ENCODE assay signal across 8 cellular contexts in genomic region chr19:42254083-42254849, GRCh38. TPM values are rescaled to one million over a fixed set of nuclear protein-coding genes. Genes with fewer than 3 reads are reported as not detected.
A peak's percentile ranks its signal among the peaks of the same experiment; 100 is the strongest.
DNase-seq lines count a peak whose midpoint lies in the region; ATAC-seq and TF ChIP-seq lines count a peak whose summit lies in the region.

No MANE protein-coding gene starts in this region.

- H3K36me3 ChIP-seq in right lobe of liver, result peaks cover 0 to 6% (median under 1%) of the 10 kb centered on the region in 4 donors

- peaks cover 13% of the 10 kb centered on the region for H3K36me3 Mint-ChIP-seq in activated CD4-positive, alpha-beta T cell treated with anti-CD3 and anti-CD28 coated beads, Interleukin-2, amount 10 ng/mL, durations not matched to agents 24 days and 14 days (ENCODE audit: low read depth)
- peaks cover 34% of the 10 kb centered on the region for H3K36me3 Mint-ChIP-seq in dendritic cell treated with granulocyte-macrophage colony-stimulating factor and Interleukin-4, amounts not matched to agents 40 ng/mL and 50 ng/mL, for 4 days (ENCODE audit: low read depth)

- peak overlapping the region; percentile 81 for H3K27ac Mint-ChIP-seq in activated CD4-positive, alpha-beta T cell treated with anti-CD3 and anti-CD28 coated beads, Interleukin-2, amount 10 ng/mL, durations not matched to agents 24 days and 14 days
- H3K27ac Mint-ChIP-seq in dendritic cell treated with granulocyte-macrophage colony-stimulating factor and Interleukin-4, amounts not matched to agents 40 ng/mL and 50 ng/mL, for 4 days, result peak overlapping the region; percentile 88

- no peaks in the 10 kb centered on the region for H3K27me3 ChIP-seq in right lobe of liver

- 0% methylated on average over 9 of the region's 70 CpGs for WGBS in right lobe of liver (ENCODE audit: insufficient coverage, low coverage, low lambda C conversion rate, missing lambda C conversion rate)

- H3K9me3 Mint-ChIP-seq in activated CD4-positive, alpha-beta T cell treated with anti-CD3 and anti-CD28 coated beads, Interleukin-2, amount 10 ng/mL, durations not matched to agents 24 days and 14 days, result no peaks in the 10 kb centered on the region
- H3K9me3 Mint-ChIP-seq in dendritic cell treated with granulocyte-macrophage colony-stimulating factor and Interleukin-4, amounts not matched to agents 40 ng/mL and 50 ng/mL, for 4 days, result no peaks in the 10 kb centered on the region

- peaks cover 0 to 26% (median 5%) of the 10 kb centered on the region in 4 donors for H3K4me1 ChIP-seq in right lobe of liver

- peak overlapping the region; percentile 97 to 99 (median 99) for H3K27ac ChIP-seq in right lobe of liver

- peak in 1 of 4 donors; percentile 8 for TF ChIP-seq CTCF in right lobe of liver (IDR thresholded peaks at IDR 0.05)

- TF ChIP-seq POLR2A in right lobe of liver (IDR thresholded peaks at IDR 0.05), result no peak

- no peaks in the 10 kb centered on the region for H3K9me3 ChIP-seq in right lobe of liver

- peak overlapping the region; percentile 78 for H3K4me3 Mint-ChIP-seq in activated CD4-positive, alpha-beta T cell treated with anti-CD3 and anti-CD28 coated beads, Interleukin-2, amount 10 ng/mL, durations not matched to agents 24 days and 14 days
- peak overlapping the region; percentile 88 for H3K4me3 Mint-ChIP-seq in dendritic cell treated with granulocyte-macrophage colony-stimulating factor and Interleukin-4, amounts not matched to agents 40 ng/mL and 50 ng/mL, for 4 days

- ATAC-seq in GM19395 (IDR thresholded peaks at IDR 0.05; ENCODE audit: unreplicated experiment) (peak; percentile 18), right lobe of liver (peak; percentile 32 to 65 (median 46)), GM21367 (IDR thresholded peaks at IDR 0.05; ENCODE audit: unreplicated experiment) (no peak)

- peak overlapping the region; percentile 86 to 99 (median 98) for H3K4me3 ChIP-seq in right lobe of liver

- H3K4me1 Mint-ChIP-seq in activated CD4-positive, alpha-beta T cell treated with anti-CD3 and anti-CD28 coated beads, Interleukin-2, amount 10 ng/mL, durations not matched to agents 24 days and 14 days, result peaks cover 20% of the 10 kb centered on the region
- peaks cover 51% of the 10 kb centered on the region for H3K4me1 Mint-ChIP-seq in dendritic cell treated with granulocyte-macrophage colony-stimulating factor and Interleukin-4, amounts not matched to agents 40 ng/mL and 50 ng/mL, for 4 days (ENCODE audit: low read depth)

- DNase-seq in AG20443 (ENCODE audit: low spot score) (peak; percentile 37), NCI-H1105 (lab: John Stamatoyannopoulos, UW) (peak; percentile 28), right lobe of liver (peak; percentile 84 to 86 (median 85))
- DNase-seq in activated CD4-positive, alpha-beta T cell treated with anti-CD3 and anti-CD28 coated beads, Interleukin-2, amount 10 ng/mL, durations not matched to agents 24 days and 14 days, result peak; percentile 93
- DNase-seq in stimulated activated CD4-positive, alpha-beta T cell treated with anti-CD3 and anti-CD28 coated beads, Interleukin-4, amount 100 ng/mL, for 48 hours (ENCODE audit: low read depth in 2 of 2), result peak; percentile 63 to 74

- peaks cover 10% of the 10 kb centered on the region for H3K27me3 Mint-ChIP-seq in activated CD4-positive, alpha-beta T cell treated with anti-CD3 and anti-CD28 coated beads, Interleukin-2, amount 10 ng/mL, durations not matched to agents 24 days and 14 days
- H3K27me3 Mint-ChIP-seq in dendritic cell treated with granulocyte-macrophage colony-stimulating factor and Interleukin-4, amounts not matched to agents 40 ng/mL and 50 ng/mL, for 4 days, result peaks cover 20% of the 10 kb centered on the region

- intact Hi-C loops in activated CD4-positive, alpha-beta T cell treated with anti-CD3 and anti-CD28 coated beads, Interleukin-2, amount 10 ng/mL, durations not matched to agents 24 days and 14 days (cut with micrococcal nuclease), result no loop called here
- intact Hi-C loops in dendritic cell treated with granulocyte-macrophage colony-stimulating factor and Interleukin-4, amounts not matched to agents 40 ng/mL and 50 ng/mL, for 4 days (cut with micrococcal nuclease), result no loop called here
- intact Hi-C loops in right lobe of liver (cut with DNase I), result loop anchor here in 1 of 2 donors (5.0 kb wide), 1 partner anchor 33 kb away; no protein-coding TSS in a partner anchor

RNA-seq across cellular contexts. Expression of gene ERF, which starts 0.7 kb away (rescaled TPM):
- total RNA-seq in activated CD4-positive, alpha-beta T cell treated with anti-CD3 and anti-CD28 coated beads, Interleukin-2, amount 10 ng/mL, durations not matched to agents 24 days and 14 days, result 71.6 and 82.3 TPM in 2 replicates
- 10 to 100 TPM; 15.4 to 35.7 (median 30.5) TPM for total RNA-seq in right lobe of liver

RNA-seq across cellular contexts. Expression of gene GSK3A, which starts 11.9 kb away (rescaled TPM):
- 50.7 and 52.6 TPM in 2 replicates for total RNA-seq in activated CD4-positive, alpha-beta T cell treated with anti-CD3 and anti-CD28 coated beads, Interleukin-2, amount 10 ng/mL, durations not matched to agents 24 days and 14 days
- 10 to 100 TPM; 12.3 to 14.8 (median 13.5) TPM for total RNA-seq in right lobe of liver

RNA-seq across cellular contexts. Expression of gene CIC, which starts 14.8 kb away (rescaled TPM):
- total RNA-seq in activated CD4-positive, alpha-beta T cell treated with anti-CD3 and anti-CD28 coated beads, Interleukin-2, amount 10 ng/mL, durations not matched to agents 24 days and 14 days, result 61.2 and 65.6 TPM in 2 replicates
- 10 to 100 TPM; 19.9 to 53.6 (median 35.2) TPM for total RNA-seq in right lobe of liver

RNA-seq across cellular contexts. Expression of gene ZNF526, which starts 34.2 kb away (rescaled TPM):
- total RNA-seq in activated CD4-positive, alpha-beta T cell treated with anti-CD3 and anti-CD28 coated beads, Interleukin-2, amount 10 ng/mL, durations not matched to agents 24 days and 14 days, result 19.0 and 20.1 TPM in 2 replicates
- total RNA-seq in right lobe of liver, result 1 to 10 TPM; 1.9 to 3.9 (median 3.4) TPM

RNA-seq across cellular contexts. Expression of gene DEDD2, which starts 36.8 kb away (rescaled TPM):
- total RNA-seq in activated CD4-positive, alpha-beta T cell treated with anti-CD3 and anti-CD28 coated beads, Interleukin-2, amount 10 ng/mL, durations not matched to agents 24 days and 14 days, result 28.7 and 34.8 TPM in 2 replicates
- total RNA-seq in right lobe of liver, result 10 to 100 TPM in 5 of 6 experiments, 1 to 10 TPM in 1; 8.1 to 18.0 (median 15.0) TPM

Comparison
In these comparisons a context has a peak if more than half of its experiments do, and no peak if none do; other contexts are left out.
1. DNase-seq: peak in every context shown above with its lines; median percentile 93 in activated CD4-positive, alpha-beta T cell treated with anti-CD3 and anti-CD28 coated beads, Interleukin-2, amount 10 ng/mL, durations not matched to agents 24 days and 14 days; 85 in right lobe of liver; 68 in stimulated activated CD4-positive, alpha-beta T cell treated with anti-CD3 and anti-CD28 coated beads, Interleukin-4, amount 100 ng/mL, for 48 hours; 37 in AG20443; 28 in NCI-H1105.